In genomic region chr12:123232807-123233504, GRCh38 we compare ENCODE assay signal across 1 cellular context.
A peak's percentile ranks its signal among the peaks of the same experiment; 100 is the strongest.
TF ChIP-seq lines count a peak whose summit lies in the region.

Gene MPHOSPH9, minus strand, starts transcription at chr12:123233141. Its CDS starts 2,777 bp downstream, at chr12:123230364.
Gene MTRFR, plus strand, starts transcription at chr12:123233436. Its CDS starts 20,239 bp downstream, at chr12:123253675.

TF ChIP-seq in HepG2, 621 proteins besides CTCF, POLR2A, EP300 and RAD21 (continued from another document and continues in another):
- TF ChIP-seq ZNF614 (CRISPR knock-in tag; IDR thresholded peaks at IDR 0.05; ENCODE audit: borderline replicate concordance) (peak; percentile 49; the same call in 1 of the 2 replicates), ZBTB49 (CRISPR knock-in tag; IDR thresholded peaks at IDR 0.05; ENCODE audit: borderline replicate concordance) (peak; percentile 47; the same call in 1 of the 2 replicates), TARDBP (CRISPR knock-in tag; IDR thresholded peaks at IDR 0.05) (peak; percentile 60), ZSCAN12 (CRISPR knock-in tag; IDR thresholded peaks at IDR 0.05) (no peak), RBAK (CRISPR knock-in tag; IDR thresholded peaks at IDR 0.05) (peak; percentile 55; the same call in 1 of the 2 replicates), RORA (CRISPR knock-in tag; IDR thresholded peaks at IDR 0.05) (no peak), HNRNPH1 (optimal IDR thresholded peaks at IDR 0.05; ENCODE audit: low read depth, low read length) (no peak), ZBTB44 (CRISPR knock-in tag; IDR thresholded peaks at IDR 0.05) (peak; percentile 79; the same call in 1 of the 2 replicates), NFATC3 (CRISPR knock-in tag; IDR thresholded peaks at IDR 0.05) (no peak), SOX5 (CRISPR knock-in tag; IDR thresholded peaks at IDR 0.05; ENCODE audit: borderline replicate concordance) (peak; percentile 36), YY1 (IDR thresholded peaks at IDR 0.05; ENCODE audit: insufficient read depth, insufficient replicate concordance, low read depth, low read length) (peak; percentile 66), NFE2L1 (CRISPR knock-in tag; IDR thresholded peaks at IDR 0.05; ENCODE audit: borderline replicate concordance) (0 out of 2 replicates have a peak, but pooled peaks have one; percentile 69), ZNF788 (CRISPR knock-in tag; IDR thresholded peaks at IDR 0.05; ENCODE audit: borderline replicate concordance) (peak; percentile 71), CERS6 (CRISPR knock-in tag; IDR thresholded peaks at IDR 0.05) (no peak), MTERF4 (CRISPR knock-in tag; IDR thresholded peaks at IDR 0.05) (peak; percentile 66; the same call in 1 of the 2 replicates), EHMT2 (IDR thresholded peaks at IDR 0.05; ENCODE audit: borderline replicate concordance, low read depth, low read length) (no peak), HCFC1 (IDR thresholded peaks at IDR 0.05; ENCODE audit: low read depth, low read length) (no peak), ZNF780A (CRISPR knock-in tag; IDR thresholded peaks at IDR 0.05) (no peak), NR1H2 (CRISPR knock-in tag; IDR thresholded peaks at IDR 0.05; ENCODE audit: borderline replicate concordance, low read depth) (no peak), ZBTB20 (CRISPR knock-in tag; IDR thresholded peaks at IDR 0.05; ENCODE audit: borderline replicate concordance, low read depth) (0 out of 2 replicates have a peak, but pooled peaks have one; percentile 47), ZNF567 (CRISPR knock-in tag; IDR thresholded peaks at IDR 0.05; ENCODE audit: borderline replicate concordance) (peak; percentile 75; the same call in 1 of the 2 replicates), CBX1 (IDR thresholded peaks at IDR 0.05; ENCODE audit: low read depth) (peak; percentile 88), HNF4G (IDR thresholded peaks at IDR 0.05; ENCODE audit: borderline replicate concordance, low read depth, low read length) (no peak), HNF4G (CRISPR knock-in tag; IDR thresholded peaks at IDR 0.05; ENCODE audit: borderline replicate concordance, low read depth) (0 out of 2 replicates have a peak, but pooled peaks have one; percentile 67), DMAP1 (CRISPR knock-in tag; IDR thresholded peaks at IDR 0.05) (peak; percentile 98), MLXIP (CRISPR knock-in tag; IDR thresholded peaks at IDR 0.05; ENCODE audit: borderline replicate concordance) (no peak), ZNF770 (CRISPR knock-in tag; IDR thresholded peaks at IDR 0.05) (no peak; the same call in 1 of the 2 replicates), ZNF589 (CRISPR knock-in tag; conservative IDR thresholded peaks at IDR 0.05) (peak; percentile 89; the same call in 1 of the 2 replicates), E2F5 (CRISPR knock-in tag; conservative IDR thresholded peaks at IDR 0.05) (0 out of 2 replicates have a peak, but pooled peaks have one; percentile 73), NFYB (CRISPR knock-in tag; IDR thresholded peaks at IDR 0.05) (peak; percentile 84), NCOA2 (CRISPR knock-in tag; IDR thresholded peaks at IDR 0.05) (peak; percentile 62), PAX8 (CRISPR knock-in tag; IDR thresholded peaks at IDR 0.05; ENCODE audit: borderline replicate concordance) (no peak), ZNF549 (CRISPR knock-in tag; IDR thresholded peaks at IDR 0.05) (no peak), ARNT2 (CRISPR knock-in tag; IDR thresholded peaks at IDR 0.05; ENCODE audit: low read depth) (peak; percentile 90), ZNF296 (CRISPR knock-in tag; conservative IDR thresholded peaks at IDR 0.05) (no peak; the same call in 1 of the 2 replicates), SCMH1 (CRISPR knock-in tag; IDR thresholded peaks at IDR 0.05; ENCODE audit: borderline replicate concordance) (no peak), THAP8 (CRISPR knock-in tag; IDR thresholded peaks at IDR 0.05; ENCODE audit: borderline replicate concordance) (peak; percentile 87; the same call in 1 of the 2 replicates), REPIN1 (CRISPR knock-in tag; IDR thresholded peaks at IDR 0.05; ENCODE audit: borderline replicate concordance, low read depth) (peak; percentile 91), ZNF383 (CRISPR knock-in tag; IDR thresholded peaks at IDR 0.05; ENCODE audit: borderline replicate concordance) (no peak), TFE3 (CRISPR knock-in tag; IDR thresholded peaks at IDR 0.05) (peak; percentile 76), ARNT (IDR thresholded peaks at IDR 0.05) (no peak), ZNF138 (CRISPR knock-in tag; IDR thresholded peaks at IDR 0.05; ENCODE audit: low read depth) (peak; percentile 94), ZNF256 (CRISPR knock-in tag; conservative IDR thresholded peaks at IDR 0.05) (peak; percentile 91; the same call in 1 of the 2 replicates), SP5 (CRISPR knock-in tag; IDR thresholded peaks at IDR 0.05; ENCODE audit: borderline replicate concordance, low read depth) (peak; percentile 66; the same call in 1 of the 2 replicates), HMG20A (CRISPR knock-in tag; IDR thresholded peaks at IDR 0.05; ENCODE audit: borderline replicate concordance) (0 out of 2 replicates have a peak, but pooled peaks have one; percentile 29), ZNF720 (CRISPR knock-in tag; IDR thresholded peaks at IDR 0.05) (no peak), RFX1 (IDR thresholded peaks at IDR 0.05) (no peak), HDAC1 (CRISPR knock-in tag; IDR thresholded peaks at IDR 0.05) (peak; percentile 84), ZNF501 (CRISPR knock-in tag; IDR thresholded peaks at IDR 0.05) (peak; percentile 88), ZNF496 (CRISPR knock-in tag; IDR thresholded peaks at IDR 0.05; ENCODE audit: insufficient replicate concordance) (no peak), ZNF691 (CRISPR knock-in tag; IDR thresholded peaks at IDR 0.05; ENCODE audit: borderline replicate concordance, low read depth) (no peak), TEF (CRISPR knock-in tag; IDR thresholded peaks at IDR 0.05) (peak; percentile 59; the same call in 1 of the 2 replicates)
